Comparison of ENCODE assay signal across 7 cellular contexts in genomic region chr1:27296773-27297214, GRCh38. TPM values are rescaled to one million over a fixed set of nuclear protein-coding genes. Genes with fewer than 3 reads are reported as not detected.
DNase-seq lines count a peak whose midpoint lies in the region; ATAC-seq and TF ChIP-seq lines count a peak whose summit lies in the region.

No MANE protein-coding gene starts in this region.

- TF ChIP-seq CTCF in GM12874 (IDR thresholded peaks at IDR 0.05; ENCODE audit: insufficient read depth, low read depth, low read length), result peak; percentile 78
- TF ChIP-seq CTCF in lower lobe of right lung (IDR thresholded peaks at IDR 0.05), result peak; percentile 64

- H3K4me1 ChIP-seq in lower lobe of right lung, result peaks cover 26% of the 10 kb centered on the region

- DNase-seq in NCI-H2107 treated with DMSO at 0.1 percent for 48 hours (lab: John Stamatoyannopoulos, UW; ENCODE audit: unreplicated experiment), result peak; percentile 78
- peak; percentile 76 to 80 for DNase-seq in activated CD4-positive, alpha-beta T cell treated with anti-CD3 and anti-CD28 coated beads, Interleukin-2, amount 50 U/mL, for 48 hours
- peak; percentile 78 for DNase-seq in dedifferentiated amniotic fluid mesenchymal stem cell (ENCODE audit: extremely low spot score)
- peak; percentile 83 for DNase-seq in lower lobe of right lung
- peak; percentile 53 to 71 (median 54) for DNase-seq in stimulated activated CD4-positive, alpha-beta T cell treated with anti-CD3 and anti-CD28 coated beads, TNF-alpha, amount 100 ng/mL, for 24 hours (ENCODE audit: low read depth in 3 of 3)

- intact Hi-C loops in lower lobe of right lung (cut with DNase I), result no loop called here

- ATAC-seq in lower lobe of right lung (peak; percentile 26 to 42), HG03439 (IDR thresholded peaks at IDR 0.05; ENCODE audit: unreplicated experiment) (no peak)

- no peak overlapping the region for H3K4me3 ChIP-seq in lower lobe of right lung

- H3K27me3 ChIP-seq in lower lobe of right lung (ENCODE audit: low read depth), result no peaks in the 10 kb centered on the region

- H3K9me3 ChIP-seq in lower lobe of right lung, result no peaks in the 10 kb centered on the region

- H3K27ac ChIP-seq in lower lobe of right lung, result no peak overlapping the region

- H3K36me3 ChIP-seq in lower lobe of right lung, result peaks cover 79% of the 10 kb centered on the region

RNA-seq across cellular contexts. Expression of gene TMEM222, which starts 25.2 kb away (rescaled TPM):
- total RNA-seq in lower lobe of right lung, result 30.2 TPM

RNA-seq across cellular contexts. Expression of gene SYTL1, which starts 45.0 kb away (rescaled TPM):
- total RNA-seq in lower lobe of right lung, result 29.3 TPM
